Comparison of ENCODE assay signal across 2 cellular contexts in genomic region chr12:44502681-44503080, GRCh38.
TF ChIP-seq lines count a peak whose summit lies in the region.

No MANE protein-coding gene starts in this region.

TF ChIP-seq in GM23338, 12 proteins besides CTCF, POLR2A, EP300 and RAD21 (continued from another document):
- TF ChIP-seq ETS1 (IDR thresholded peaks at IDR 0.05) (no peak), EZH2phosphoT487 (IDR thresholded peaks at IDR 0.05; ENCODE audit: unreplicated experiment) (no peak), NANOG (IDR thresholded peaks at IDR 0.05; ENCODE audit: borderline replicate concordance) (no peak), ZNF331 (CRISPR knock-in tag; IDR thresholded peaks at IDR 0.05; ENCODE audit: low read depth) (no peak), CREB1 (CRISPR knock-in tag; IDR thresholded peaks at IDR 0.05; ENCODE audit: low read depth) (no peak), EZH2 (IDR thresholded peaks at IDR 0.05; ENCODE audit: low read depth, unreplicated experiment) (no peak), POLR2AphosphoS5 (IDR thresholded peaks at IDR 0.05; ENCODE audit: low read depth) (no peak), ZNF114 (CRISPR knock-in tag; IDR thresholded peaks at IDR 0.05) (no peak)
- TF ChIP-seq, protein P1, sequence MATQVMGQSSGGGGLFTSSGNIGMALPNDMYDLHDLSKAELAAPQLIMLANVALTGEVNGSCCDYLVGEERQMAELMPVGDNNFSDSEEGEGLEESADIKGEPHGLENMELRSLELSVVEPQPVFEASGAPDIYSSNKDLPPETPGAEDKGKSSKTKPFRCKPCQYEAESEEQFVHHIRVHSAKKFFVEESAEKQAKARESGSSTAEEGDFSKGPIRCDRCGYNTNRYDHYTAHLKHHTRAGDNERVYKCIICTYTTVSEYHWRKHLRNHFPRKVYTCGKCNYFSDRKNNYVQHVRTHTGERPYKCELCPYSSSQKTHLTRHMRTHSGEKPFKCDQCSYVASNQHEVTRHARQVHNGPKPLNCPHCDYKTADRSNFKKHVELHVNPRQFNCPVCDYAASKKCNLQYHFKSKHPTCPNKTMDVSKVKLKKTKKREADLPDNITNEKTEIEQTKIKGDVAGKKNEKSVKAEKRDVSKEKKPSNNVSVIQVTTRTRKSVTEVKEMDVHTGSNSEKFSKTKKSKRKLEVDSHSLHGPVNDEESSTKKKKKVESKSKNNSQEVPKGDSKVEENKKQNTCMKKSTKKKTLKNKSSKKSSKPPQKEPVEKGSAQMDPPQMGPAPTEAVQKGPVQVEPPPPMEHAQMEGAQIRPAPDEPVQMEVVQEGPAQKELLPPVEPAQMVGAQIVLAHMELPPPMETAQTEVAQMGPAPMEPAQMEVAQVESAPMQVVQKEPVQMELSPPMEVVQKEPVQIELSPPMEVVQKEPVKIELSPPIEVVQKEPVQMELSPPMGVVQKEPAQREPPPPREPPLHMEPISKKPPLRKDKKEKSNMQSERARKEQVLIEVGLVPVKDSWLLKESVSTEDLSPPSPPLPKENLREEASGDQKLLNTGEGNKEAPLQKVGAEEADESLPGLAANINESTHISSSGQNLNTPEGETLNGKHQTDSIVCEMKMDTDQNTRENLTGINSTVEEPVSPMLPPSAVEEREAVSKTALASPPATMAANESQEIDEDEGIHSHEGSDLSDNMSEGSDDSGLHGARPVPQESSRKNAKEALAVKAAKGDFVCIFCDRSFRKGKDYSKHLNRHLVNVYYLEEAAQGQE (IDR thresholded peaks at IDR 0.05; ENCODE audit: unreplicated experiment), result no peak
- TF ChIP-seq, protein P2, sequence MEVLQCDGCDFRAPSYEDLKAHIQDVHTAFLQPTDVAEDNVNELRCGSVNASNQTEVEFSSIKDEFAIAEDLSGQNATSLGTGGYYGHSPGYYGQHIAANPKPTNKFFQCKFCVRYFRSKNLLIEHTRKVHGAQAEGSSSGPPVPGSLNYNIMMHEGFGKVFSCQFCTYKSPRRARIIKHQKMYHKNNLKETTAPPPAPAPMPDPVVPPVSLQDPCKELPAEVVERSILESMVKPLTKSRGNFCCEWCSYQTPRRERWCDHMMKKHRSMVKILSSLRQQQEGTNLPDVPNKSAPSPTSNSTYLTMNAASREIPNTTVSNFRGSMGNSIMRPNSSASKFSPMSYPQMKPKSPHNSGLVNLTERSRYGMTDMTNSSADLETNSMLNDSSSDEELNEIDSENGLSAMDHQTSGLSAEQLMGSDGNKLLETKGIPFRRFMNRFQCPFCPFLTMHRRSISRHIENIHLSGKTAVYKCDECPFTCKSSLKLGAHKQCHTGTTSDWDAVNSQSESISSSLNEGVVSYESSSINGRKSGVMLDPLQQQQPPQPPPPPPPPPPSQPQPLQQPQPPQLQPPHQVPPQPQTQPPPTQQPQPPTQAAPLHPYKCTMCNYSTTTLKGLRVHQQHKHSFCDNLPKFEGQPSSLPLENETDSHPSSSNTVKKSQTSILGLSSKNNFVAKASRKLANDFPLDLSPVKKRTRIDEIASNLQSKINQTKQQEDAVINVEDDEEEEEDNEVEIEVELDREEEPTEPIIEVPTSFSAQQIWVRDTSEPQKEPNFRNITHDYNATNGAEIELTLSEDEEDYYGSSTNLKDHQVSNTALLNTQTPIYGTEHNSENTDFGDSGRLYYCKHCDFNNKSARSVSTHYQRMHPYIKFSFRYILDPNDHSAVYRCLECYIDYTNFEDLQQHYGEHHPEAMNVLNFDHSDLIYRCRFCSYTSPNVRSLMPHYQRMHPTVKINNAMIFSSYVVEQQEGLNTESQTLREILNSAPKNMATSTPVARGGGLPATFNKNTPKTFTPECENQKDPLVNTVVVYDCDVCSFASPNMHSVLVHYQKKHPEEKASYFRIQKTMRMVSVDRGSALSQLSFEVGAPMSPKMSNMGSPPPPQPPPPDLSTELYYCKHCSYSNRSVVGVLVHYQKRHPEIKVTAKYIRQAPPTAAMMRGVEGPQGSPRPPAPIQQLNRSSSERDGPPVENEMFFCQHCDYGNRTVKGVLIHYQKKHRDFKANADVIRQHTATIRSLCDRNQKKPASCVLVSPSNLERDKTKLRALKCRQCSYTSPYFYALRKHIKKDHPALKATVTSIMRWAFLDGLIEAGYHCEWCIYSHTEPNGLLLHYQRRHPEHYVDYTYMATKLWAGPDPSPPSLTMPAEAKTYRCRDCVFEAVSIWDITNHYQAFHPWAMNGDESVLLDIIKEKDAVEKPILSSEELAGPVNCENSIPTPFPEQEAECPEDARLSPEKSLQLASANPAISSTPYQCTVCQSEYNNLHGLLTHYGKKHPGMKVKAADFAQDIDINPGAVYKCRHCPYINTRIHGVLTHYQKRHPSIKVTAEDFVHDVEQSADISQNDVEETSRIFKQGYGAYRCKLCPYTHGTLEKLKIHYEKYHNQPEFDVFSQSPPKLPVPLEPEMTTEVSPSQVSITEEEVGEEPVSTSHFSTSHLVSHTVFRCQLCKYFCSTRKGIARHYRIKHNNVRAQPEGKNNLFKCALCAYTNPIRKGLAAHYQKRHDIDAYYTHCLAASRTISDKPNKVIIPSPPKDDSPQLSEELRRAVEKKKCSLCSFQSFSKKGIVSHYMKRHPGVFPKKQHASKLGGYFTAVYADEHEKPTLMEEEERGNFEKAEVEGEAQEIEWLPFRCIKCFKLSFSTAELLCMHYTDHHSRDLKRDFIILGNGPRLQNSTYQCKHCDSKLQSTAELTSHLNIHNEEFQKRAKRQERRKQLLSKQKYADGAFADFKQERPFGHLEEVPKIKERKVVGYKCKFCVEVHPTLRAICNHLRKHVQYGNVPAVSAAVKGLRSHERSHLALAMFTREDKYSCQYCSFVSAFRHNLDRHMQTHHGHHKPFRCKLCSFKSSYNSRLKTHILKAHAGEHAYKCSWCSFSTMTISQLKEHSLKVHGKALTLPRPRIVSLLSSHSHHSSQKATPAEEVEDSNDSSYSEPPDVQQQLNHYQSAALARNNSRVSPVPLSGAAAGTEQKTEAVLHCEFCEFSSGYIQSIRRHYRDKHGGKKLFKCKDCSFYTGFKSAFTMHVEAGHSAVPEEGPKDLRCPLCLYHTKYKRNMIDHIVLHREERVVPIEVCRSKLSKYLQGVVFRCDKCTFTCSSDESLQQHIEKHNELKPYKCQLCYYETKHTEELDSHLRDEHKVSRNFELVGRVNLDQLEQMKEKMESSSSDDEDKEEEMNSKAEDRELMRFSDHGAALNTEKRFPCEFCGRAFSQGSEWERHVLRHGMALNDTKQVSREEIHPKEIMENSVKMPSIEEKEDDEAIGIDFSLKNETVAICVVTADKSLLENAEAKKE (CRISPR knock-in tag; IDR thresholded peaks at IDR 0.05), result no peak

TF ChIP-seq in HepG2, 621 proteins besides CTCF, POLR2A, EP300 and RAD21 (continued from another document):
- no peak for TF ChIP-seq ZSCAN12 (CRISPR knock-in tag; IDR thresholded peaks at IDR 0.05)
- TF ChIP-seq, protein P3, sequence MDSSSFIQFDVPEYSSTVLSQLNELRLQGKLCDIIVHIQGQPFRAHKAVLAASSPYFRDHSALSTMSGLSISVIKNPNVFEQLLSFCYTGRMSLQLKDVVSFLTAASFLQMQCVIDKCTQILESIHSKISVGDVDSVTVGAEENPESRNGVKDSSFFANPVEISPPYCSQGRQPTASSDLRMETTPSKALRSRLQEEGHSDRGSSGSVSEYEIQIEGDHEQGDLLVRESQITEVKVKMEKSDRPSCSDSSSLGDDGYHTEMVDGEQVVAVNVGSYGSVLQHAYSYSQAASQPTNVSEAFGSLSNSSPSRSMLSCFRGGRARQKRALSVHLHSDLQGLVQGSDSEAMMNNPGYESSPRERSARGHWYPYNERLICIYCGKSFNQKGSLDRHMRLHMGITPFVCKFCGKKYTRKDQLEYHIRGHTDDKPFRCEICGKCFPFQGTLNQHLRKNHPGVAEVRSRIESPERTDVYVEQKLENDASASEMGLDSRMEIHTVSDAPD (CRISPR knock-in tag; IDR thresholded peaks at IDR 0.05), result no peak
- no peak for TF ChIP-seq ZBTB7A (CRISPR knock-in tag; IDR thresholded peaks at IDR 0.05)
